8 cellular contexts compared by ENCODE assay signal in the genomic region with DNA sequence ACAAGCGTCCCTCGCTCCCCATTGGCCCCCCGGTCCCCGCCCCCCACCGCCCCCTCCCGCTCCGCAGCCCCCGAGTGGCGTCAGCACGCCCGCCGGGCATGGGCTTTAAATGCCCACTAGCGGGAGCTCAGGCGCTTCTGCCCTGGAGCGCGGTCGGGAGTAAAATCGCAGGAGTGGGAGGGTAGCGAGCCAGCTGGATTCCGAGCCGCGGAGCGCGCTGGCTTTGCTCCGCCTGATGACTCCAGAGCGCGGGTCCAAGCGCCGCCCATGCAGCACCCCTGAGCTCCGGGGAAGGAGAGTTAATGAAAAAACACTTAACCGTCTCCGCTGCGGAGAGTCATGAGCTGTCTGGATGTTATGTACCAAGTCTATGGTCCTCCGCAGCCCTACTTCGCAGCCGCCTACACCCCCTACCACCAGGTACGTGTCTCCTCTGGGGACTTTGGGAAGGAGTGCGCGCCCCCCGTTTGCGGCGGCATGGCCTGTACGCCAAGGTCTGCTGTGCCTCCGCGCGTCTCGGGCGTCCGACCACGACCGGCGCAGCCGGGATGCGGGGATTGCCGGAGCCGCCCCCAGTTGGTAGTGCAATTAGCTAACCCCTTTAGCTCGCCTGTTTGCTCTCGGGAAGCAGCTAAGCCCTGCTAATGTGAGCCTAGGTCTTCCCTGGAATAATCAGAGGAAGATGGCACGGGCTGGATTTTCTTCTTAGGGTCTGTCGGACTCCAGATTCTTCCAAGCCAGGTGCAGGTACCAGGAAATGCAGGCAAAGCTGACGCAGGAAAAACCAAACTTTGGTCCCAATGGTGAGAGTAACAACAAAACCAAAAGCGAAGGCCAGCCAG. TPM values are rescaled to one million over a fixed set of nuclear protein-coding genes. Genes with fewer than 3 reads are reported as not detected.
A peak's percentile ranks its signal among the peaks of the same experiment; 100 is the strongest.
DNase-seq lines count a peak whose midpoint lies in the region; ATAC-seq and TF ChIP-seq lines count a peak whose summit lies in the region.

A gene with protein sequence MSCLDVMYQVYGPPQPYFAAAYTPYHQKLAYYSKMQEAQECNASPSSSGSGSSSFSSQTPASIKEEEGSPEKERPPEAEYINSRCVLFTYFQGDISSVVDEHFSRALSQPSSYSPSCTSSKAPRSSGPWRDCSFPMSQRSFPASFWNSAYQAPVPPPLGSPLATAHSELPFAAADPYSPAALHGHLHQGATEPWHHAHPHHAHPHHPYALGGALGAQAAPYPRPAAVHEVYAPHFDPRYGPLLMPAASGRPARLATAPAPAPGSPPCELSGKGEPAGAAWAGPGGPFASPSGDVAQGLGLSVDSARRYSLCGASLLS (plus strand): TSS at position 134 of the 842 bp plus-strand sequence. CDS start 206 bp downstream, at position 340.

- peaks cover 21% of the 10 kb centered on the region for H3K4me1 Mint-ChIP-seq in chondrocyte (ENCODE audit: low read depth)

- H3K27ac ChIP-seq in stomach smooth muscle (ENCODE audit: low read length), result no peak within 1 kb of the TSS

- no peaks in the 10 kb centered on the region for H3K9me3 Mint-ChIP-seq in chondrocyte (ENCODE audit: low read depth)

- peaks cover 24% of the 10 kb centered on the region for H3K4me1 ChIP-seq in stomach smooth muscle (ENCODE audit: control insufficient read depth, insufficient read depth, low read length)

- ATAC-seq in GM21360 (IDR thresholded peaks at IDR 0.05; ENCODE audit: unreplicated experiment), result peak; percentile 51
- ATAC-seq in left lobe of liver, result peak; percentile 94

- peaks cover 69 to 86% of the 10 kb centered on the region in 2 donors for H3K27me3 ChIP-seq in stomach smooth muscle (ENCODE audit: control insufficient read depth in 1 of 2, insufficient read depth in 2 of 2, low read length in 2 of 2)

- peak; percentile 80 for DNase-seq in AG20443 (ENCODE audit: low spot score)
- peak; percentile 80 for DNase-seq in NCI-H226
- DNase-seq in chondrocyte (ENCODE audit: low spot score), result peak; percentile 84
- no peak for DNase-seq in left lobe of liver (ENCODE audit: low spot score)
- no peak for DNase-seq in NCI-H1694 treated with DMSO at 0.1 percent for 48 hours (lab: John Stamatoyannopoulos, UW)
- no peak for DNase-seq in middle frontal gyrus (ENCODE audit: extremely low spot score, low spot score)

- peak within 1 kb of the TSS; percentile 73 to 85 for H3K4me3 ChIP-seq in stomach smooth muscle (ENCODE audit: low read length in 2 of 2)

- TF ChIP-seq CTCF in chondrocyte (IDR thresholded peaks at IDR 0.05), result peak; percentile 54

- peaks cover 80% of the 10 kb centered on the region for H3K27me3 Mint-ChIP-seq in chondrocyte (ENCODE audit: low read depth)

- peaks cover 3% of the 10 kb centered on the region for H3K36me3 Mint-ChIP-seq in chondrocyte (ENCODE audit: low read depth)

- H3K9me3 ChIP-seq in stomach smooth muscle (ENCODE audit: control insufficient read depth in 2 of 2, low read length in 2 of 2), result peaks cover 2 to 7% of the 10 kb centered on the region in 2 donors

- no peak within 1 kb of the TSS for H3K27ac Mint-ChIP-seq in chondrocyte (ENCODE audit: unreplicated experiment)

- peak within 1 kb of the TSS; percentile 67 for H3K4me3 Mint-ChIP-seq in chondrocyte (ENCODE audit: unreplicated experiment)

- no peak within 1 kb of the TSS for H3K9ac ChIP-seq in stomach smooth muscle (ENCODE audit: low read length in 2 of 2)

- no peaks in the 10 kb centered on the region for H3K36me3 ChIP-seq in stomach smooth muscle (ENCODE audit: control insufficient read depth in 2 of 2, insufficient read depth in 2 of 2, low read length in 2 of 2)

RNA-seq across cellular contexts. Expression of the gene that starts here (rescaled TPM):
- total RNA-seq in chondrocyte (not detected in 3 replicates), left lobe of liver (not detected)

Comparison
In these comparisons a context has a peak if more than half of its experiments do, and no peak if none do; other contexts are left out.
1. Peak in DNase-seq in chondrocyte; RNA of the gene not detected or under 1 TPM.
2. Peak in ATAC-seq in left lobe of liver; RNA of the gene not detected or under 1 TPM.
3. DNase-seq: peak in AG20443 (single experiment) and NCI-H226 (single experiment); none in left lobe of liver (single experiment), NCI-H1694 treated with DMSO at 0.1 percent for 48 hours (single experiment) and middle frontal gyrus (single experiment).